In genomic region chr2:134927195-134927594, GRCh38 we compare ENCODE assay signal across 11 cellular contexts. TPM values are rescaled to one million over a fixed set of nuclear protein-coding genes. Genes with fewer than 3 reads are reported as not detected.
A peak's percentile ranks its signal among the peaks of the same experiment; 100 is the strongest.
DNase-seq lines count a peak whose midpoint lies in the region; ATAC-seq, FAIRE-seq and TF ChIP-seq lines count a peak whose summit lies in the region.
"Had no signal": no experiment of that assay in that cellular context is flagged by ENCODE, and none has a peak within 500 bp of the region (broad histone marks: within the 10 kb centered on the region; RNA-seq: fewer than 3 reads in every experiment).

No MANE protein-coding gene starts in this region.

- no TSS peak for BruUV-seq in PC-9 (replicated peaks; lab: Mats Ljungman, UMichigan)

- H3K4me1 ChIP-seq in gastrocnemius medialis (peaks cover 46 to 61% of the 10 kb centered on the region in 2 donors), PC-9 (replicated peaks; ENCODE audit: insufficient read depth) (no peaks in the 10 kb centered on the region)

- CTCF ChIA-PET in PC-9 (lab: Charles Lee), result no interaction called here

- ATAC-seq in gastrocnemius medialis, result peak; percentile 80 to 85
- ATAC-seq: HCT116 had no signal

- no peak overlapping the region for H3K4me3 ChIP-seq in gastrocnemius medialis
- H3K4me3 ChIP-seq in PC-9, result no peak overlapping the region
- H3K4me3 ChIP-seq: testis had no signal

- no peak for TF ChIP-seq POLR2A in erythroblast (IDR thresholded peaks at IDR 0.05; ENCODE audit: low read length)
- TF ChIP-seq POLR2A in gastrocnemius medialis (IDR thresholded peaks at IDR 0.05), result no peak

- no peaks in the 10 kb centered on the region for H3K9me2 ChIP-seq in PC-9 (ENCODE audit: insufficient read depth)

- no peak overlapping the region for H2AFZ ChIP-seq in PC-9

- H3K9me3 ChIP-seq in gastrocnemius medialis (no peaks in the 10 kb centered on the region), PC-9 (ENCODE audit: insufficient read depth, low read depth) (no peaks in the 10 kb centered on the region)
- H3K9me3 ChIP-seq: testis had no signal

- peak; percentile 28 for DNase-seq in GM03348 (ENCODE audit: low spot score)
- DNase-seq in RCC 7860 (ENCODE audit: low spot score), result no peak
- DNase-seq in erythroblast (lab: John Stamatoyannopoulos, UW), result peak; percentile 18 to 48
- peak in 1 of 2 donors; percentile 27 for DNase-seq in gastrocnemius medialis
- no peak for DNase-seq in medulla oblongata (ENCODE audit: extremely low spot score)
- DNase-seq in GM10266 (ENCODE audit: extremely low spot score), result no peak
- no peak for DNase-seq in PC-9
- DNase-seq: activated naive CD4-positive, alpha-beta T cell treated with Interleukin-2 at 50 U/mL for 16 hours; NCI-H2081; testis had no signal

- intact Hi-C loops in gastrocnemius medialis (cut with DNase I; ENCODE audit: low total_unique reads), result no loop called here
- intact Hi-C loops in PC-9 (cut with micrococcal nuclease; ENCODE audit: unreplicated experiment), result no loop called here

- peak; percentile 89 for FAIRE-seq in RCC 7860 (lab: Jason Lieb, UNC)

- H3K27me3 ChIP-seq in gastrocnemius medialis, result no peaks in the 10 kb centered on the region
- H3K27me3 ChIP-seq in PC-9 (ENCODE audit: insufficient read depth, low read depth), result no peaks in the 10 kb centered on the region
- H3K27me3 ChIP-seq: testis had no signal

- no peak overlapping the region for H3K4me2 ChIP-seq in PC-9

- in situ Hi-C loops in gastrocnemius medialis (cut with MboI; ENCODE audit: low sequenced_read_pairs in 4 of 4), result loop anchor here in 1 of 4 donors (10.0 kb wide), 1 partner anchor 598 kb away; no protein-coding TSS in a partner anchor

- H3K27ac ChIP-seq in gastrocnemius medialis, result peak overlapping the region; percentile 15 to 37 (median 31)
- no peak overlapping the region for H3K27ac ChIP-seq in PC-9
- H3K27ac ChIP-seq: testis had no signal

- POLR2A ChIA-PET in PC-9 (lab: Charles Lee; ENCODE audit: unreplicated experiment), result interaction anchor here (0.6 kb wide), 1 partner anchor 10 kb away, joined by 3 read pairs; no protein-coding TSS in a partner anchor

- H3F3A ChIP-seq in PC-9 (ENCODE audit: insufficient read depth, low read depth), result peaks cover 3% of the 10 kb centered on the region; the same call in 1 of the 2 replicates

- peaks cover 98% of the 10 kb centered on the region for H3K79me2 ChIP-seq in PC-9 (ENCODE audit: low read depth)

- TF ChIP-seq CTCF in gastrocnemius medialis (IDR thresholded peaks at IDR 0.05 in 4 of 5, conservative IDR thresholded peaks at IDR 0.05 in 1 of 5) (no peak), GM10266 (IDR thresholded peaks at IDR 0.05; ENCODE audit: control insufficient read depth, insufficient read depth, low read depth, missing control alignments) (no peak), PC-9 (conservative IDR thresholded peaks at IDR 0.05) (no peak)

- H4K20me1 ChIP-seq in PC-9 (ENCODE audit: insufficient read depth), result peaks cover 95% of the 10 kb centered on the region

- H3K36me3 ChIP-seq in gastrocnemius medialis (no peaks in the 10 kb centered on the region), PC-9 (ENCODE audit: low read depth) (peaks cover 19% of the 10 kb centered on the region)

RNA-seq across cellular contexts. Expression of gene CCNT2, which starts 8.6 kb away (rescaled TPM):
- total RNA-seq in gastrocnemius medialis, result 10 to 100 TPM; 11.6 to 28.4 (median 18.6) TPM
- 19.1 and 26.2 TPM in 2 replicates for total RNA-seq in PC-9 (2021)

Comparison
In these comparisons a context has a peak if more than half of its experiments do, and no peak if none do; other contexts are left out.
1. DNase-seq: peak in GM03348 (single experiment) and erythroblast (2 of 2); none in RCC 7860 (single experiment), medulla oblongata (single experiment), GM10266 (single experiment) and PC-9 (0 of 2).